Comparison of ENCODE assay signal across 26 cellular contexts in genomic region chr9:72299017-72299603, GRCh38.
"Had no signal": no experiment of that assay in that cellular context is flagged by ENCODE, and none has a peak within 500 bp of the region (broad histone marks: within the 10 kb centered on the region; RNA-seq: fewer than 3 reads in every experiment).

No MANE protein-coding gene starts in this region.

- H3K4me2 ChIP-seq: SK-N-SH had no signal

- H3K36me3 ChIP-seq: brain microvascular endothelial cell, SJCRH30 had no signal

- H3K27ac ChIP-seq: brain microvascular endothelial cell, RWPE1, SJCRH30 had no signal

- H3K9me3 ChIP-seq: SJCRH30, SK-N-SH had no signal

- H3K4me3 Mint-ChIP-seq: activated CD8-positive, alpha-beta T cell treated with anti-CD3 and anti-CD28 coated beads, Interleukin-2, amount 10 ng/mL, durations not matched to agents 7 days and 5 days; activated naive CD8-positive, alpha-beta T cell had no signal

- H3K27me3 ChIP-seq: brain microvascular endothelial cell, SJCRH30 had no signal

- DNase-seq: activated CD4-positive, alpha-beta T cell treated with anti-CD3 and anti-CD28 coated beads for 48 hours; activated CD4-positive, alpha-beta T cell treated with anti-CD3 and anti-CD28 coated beads, Interleukin-2, amount 50 U/mL, for 4 hours; activated CD8-positive, alpha-beta memory T cell treated with anti-CD3 and anti-CD28 coated beads, Interleukin-2, amount 50 U/mL, for 48 hours; activated CD8-positive, alpha-beta T cell treated with anti-CD3 and anti-CD28 coated beads, Interleukin-2, amount 10 ng/mL, durations not matched to agents 7 days and 5 days; activated naive CD4-positive, alpha-beta T cell treated with Interleukin-2 at 50 U/mL for 16 hours; activated T-cell treated with anti-CD3 and anti-CD28 coated beads, Interleukin-2, amount 50 U/mL, for 1 hour; brain microvascular endothelial cell; caudate nucleus; Kasumi-1; KBM-7; NCI-H1105 treated with DMSO at 0.1 percent for 48 hours; NCI-H1436 treated with DMSO at 0.1 percent for 48 hours; NCI-H187; NCI-H2081; NCI-H510A treated with DMSO at 0.1 percent for 48 hours; NCI-H69; NK-92 treated with Interleukin-12 subunit alpha and Interleukin-12 subunit beta, amount 100 ng/mL, for 24 hours; OCI-M1; Right ventricle myocardium superior; SJCRH30; SK-N-SH; SW 1271 had no signal

- H3K27ac Mint-ChIP-seq: activated CD8-positive, alpha-beta T cell treated with anti-CD3 and anti-CD28 coated beads, Interleukin-2, amount 10 ng/mL, durations not matched to agents 7 days and 5 days; activated naive CD8-positive, alpha-beta T cell had no signal

- H3K4me1 ChIP-seq: SJCRH30 had no signal

- H3K4me3 ChIP-seq: SJCRH30 had no signal

- H3K9ac ChIP-seq: SK-N-SH had no signal

- ATAC-seq: activated CD4-positive, CD25-positive, alpha-beta regulatory T cell treated with anti-CD3 and anti-CD28 coated beads, Interleukin-2, amount 50 U/mL, for 24 hours; activated CD8-positive, alpha-beta T cell treated with anti-CD3 and anti-CD28 coated beads, Interleukin-2, amount 10 ng/mL, durations not matched to agents 7 days and 5 days; Panc1 had no signal

- H3K36me3 Mint-ChIP-seq: activated naive CD8-positive, alpha-beta T cell had no signal
